ENCODE assay signal across 10 cellular contexts in the genomic region with DNA sequence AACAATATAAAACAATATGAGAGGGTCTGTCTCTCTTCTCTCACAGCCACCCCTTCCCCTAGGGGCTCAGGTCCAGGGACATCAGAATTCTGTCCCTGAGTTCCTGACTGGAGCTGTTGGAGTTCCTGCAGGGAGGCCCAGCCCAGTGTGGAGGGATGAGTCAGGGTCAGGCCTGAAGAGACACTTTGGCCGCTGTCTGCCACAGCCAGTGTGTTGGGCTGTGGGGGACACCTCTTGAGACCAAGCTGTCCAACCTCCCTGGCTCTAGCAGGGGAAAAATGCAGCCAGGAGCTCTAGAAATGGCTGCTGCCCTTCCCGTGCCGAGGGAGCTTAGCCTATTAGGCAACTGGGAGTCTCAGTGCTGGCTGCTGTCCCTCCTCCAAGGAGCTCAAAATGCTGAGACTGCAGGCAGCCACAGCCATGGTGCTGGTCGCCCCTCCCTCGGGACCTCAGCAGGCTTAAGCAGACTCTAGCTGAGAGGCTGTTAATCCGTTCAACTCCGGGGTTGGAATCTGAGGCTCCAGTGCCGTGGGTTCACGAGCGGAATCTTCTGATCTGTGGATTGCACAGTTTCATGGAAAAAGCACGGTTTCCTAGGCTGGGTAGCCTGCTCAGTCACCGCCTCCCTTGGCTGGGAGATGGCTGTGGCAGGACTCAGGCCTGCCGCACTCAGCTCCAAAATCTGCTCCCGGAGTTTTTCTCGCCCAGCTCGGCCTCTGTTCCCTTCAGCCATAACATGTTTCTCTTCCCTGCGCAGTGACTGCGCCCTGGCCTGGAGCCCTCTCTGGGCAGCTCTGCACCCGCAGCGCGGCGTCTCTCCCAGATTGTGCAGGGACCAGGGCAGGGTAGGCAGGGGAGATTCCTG. TPM values are rescaled to one million over a fixed set of nuclear protein-coding genes. Genes with fewer than 3 reads are reported as not detected.
DNase-seq lines count a peak whose midpoint lies in the region; ATAC-seq, FAIRE-seq and TF ChIP-seq lines count a peak whose summit lies in the region.
"Had no signal": no experiment of that assay in that cellular context is flagged by ENCODE, and none has a peak within 500 bp of the region (broad histone marks: within the 10 kb centered on the region; RNA-seq: fewer than 3 reads in every experiment).

No MANE protein-coding gene starts in this region.

- peak; percentile 50 for ATAC-seq in WTC11
- peak; percentile 2 for ATAC-seq in left ventricle myocardium superior
- ATAC-seq in GM21367 (IDR thresholded peaks at IDR 0.05; ENCODE audit: unreplicated experiment), result no peak
- ATAC-seq: left lobe of liver had no signal

- TF ChIP-seq CTCF in WTC11 (IDR thresholded peaks at IDR 0.05) (no peak), retinal pigment epithelial cell (conservative IDR thresholded peaks at IDR 0.05; ENCODE audit: low read depth, low read length) (no peak)

- POLR2A ChIA-PET in WTC11 (lab: Charles Lee), result interaction anchor here (0.6 to 1.1 kb wide), 2 partner anchors 111 to 241 kb away, joined by 3 to 4 read pairs; a partner anchor contains a TSS

- peak overlapping the region; percentile 52 for H3K4me3 ChIP-seq in retinal pigment epithelial cell (ENCODE audit: low read length)

- peaks cover 15% of the 10 kb centered on the region; the same call in 1 of the 2 replicates for H3K4me1 Mint-ChIP-seq in WTC11

- CTCF ChIA-PET in WTC11 (lab: Charles Lee), result interaction anchor here (0.9 kb wide), 1 partner anchor 111 kb away, joined by 4 read pairs; a partner anchor contains a TSS

- H3K27ac Mint-ChIP-seq in WTC11, result no peak overlapping the region; the same call in 1 of the 2 replicates
- H3K27ac Mint-ChIP-seq: activated naive CD4-positive, alpha-beta T cell treated with anti-CD3 and anti-CD28 coated beads, Interleukin-2, amount 10 ng/mL, durations not matched to agents 7 days and 5 days had no signal

- DNase-seq in D341Med (ENCODE audit: low spot score) (peak; percentile 88), WTC11 (ENCODE audit: low spot score) (peak; percentile 37), left ventricle myocardium superior (peak; percentile 50), retinal pigment epithelial cell (ENCODE audit: low read depth) (peak; percentile 89), SW480 (ENCODE audit: low spot score) (no peak), GM12892 (ENCODE audit: insufficient read length) (no peak), SKM-1 (lab: John Stamatoyannopoulos, UW; ENCODE audit: unreplicated experiment) (no peak)
- DNase-seq: activated naive CD4-positive, alpha-beta T cell treated with anti-CD3 and anti-CD28 coated beads, Interleukin-2, amount 10 ng/mL, durations not matched to agents 7 days and 5 days had no signal

- no peaks in the 10 kb centered on the region for H3K36me3 Mint-ChIP-seq in WTC11

- no peak overlapping the region for H3K4me3 Mint-ChIP-seq in WTC11
- H3K4me3 Mint-ChIP-seq: activated naive CD4-positive, alpha-beta T cell treated with anti-CD3 and anti-CD28 coated beads, Interleukin-2, amount 10 ng/mL, durations not matched to agents 7 days and 5 days had no signal

- intact Hi-C loops in left ventricle myocardium superior (cut with micrococcal nuclease), result no loop called here

- no peak for TF ChIP-seq POLR2A in GM12892 (IDR thresholded peaks at IDR 0.05; ENCODE audit: low read depth, low read length)

- no peaks in the 10 kb centered on the region for H3K9me3 Mint-ChIP-seq in WTC11

- no peak for FAIRE-seq in GM12892 (lab: Jason Lieb, UNC)

- H3K27me3 Mint-ChIP-seq in WTC11 (ENCODE audit: low read depth), result peaks cover 3% of the 10 kb centered on the region; the same call in 1 of the 2 replicates
- H3K27me3 Mint-ChIP-seq: activated naive CD4-positive, alpha-beta T cell treated with anti-CD3 and anti-CD28 coated beads, Interleukin-2, amount 10 ng/mL, durations not matched to agents 7 days and 5 days had no signal

TF ChIP-seq in WTC11, 78 proteins besides CTCF, POLR2A, EP300 and RAD21:
- TF ChIP-seq, protein P1, sequence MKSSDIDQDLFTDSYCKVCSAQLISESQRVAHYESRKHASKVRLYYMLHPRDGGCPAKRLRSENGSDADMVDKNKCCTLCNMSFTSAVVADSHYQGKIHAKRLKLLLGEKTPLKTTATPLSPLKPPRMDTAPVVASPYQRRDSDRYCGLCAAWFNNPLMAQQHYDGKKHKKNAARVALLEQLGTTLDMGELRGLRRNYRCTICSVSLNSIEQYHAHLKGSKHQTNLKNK (CRISPR knock-in tag; IDR thresholded peaks at IDR 0.05), result no peak
- TF ChIP-seq ESRRA (CRISPR knock-in tag; IDR thresholded peaks at IDR 0.05; ENCODE audit: borderline replicate concordance), result no peak
- no peak for TF ChIP-seq PRRX2 (CRISPR knock-in tag; IDR thresholded peaks at IDR 0.05)

RNA-seq across cellular contexts. Expression of a gene that starts 3.8 kb away (rescaled TPM):
- total RNA-seq in WTC11 (2021) (15.5 to 24.4 TPM (median 17.6 TPM) in 3 replicates), left ventricle myocardium superior (7.8 TPM)
- polyA plus RNA-seq in GM12892 (2012; ENCODE audit: missing spikeins), result 0.72 TPM

Comparison
In these comparisons a context has a peak if more than half of its experiments do, and no peak if none do; other contexts are left out.
1. DNase-seq: peak in D341Med (single experiment), WTC11 (single experiment), left ventricle myocardium superior (single experiment) and retinal pigment epithelial cell (single experiment); none in SW480 (single experiment), GM12892 (single experiment) and SKM-1 (single experiment).